Comparison of ENCODE assay signal across 14 cellular contexts in genomic region chr17:82300228-82300627, GRCh38. TPM values are rescaled to one million over a fixed set of nuclear protein-coding genes. Genes with fewer than 3 reads are reported as not detected.
A peak's percentile ranks its signal among the peaks of the same experiment; 100 is the strongest.
DNase-seq lines count a peak whose midpoint lies in the region; ATAC-seq and TF ChIP-seq lines count a peak whose summit lies in the region.
"Had no signal": no experiment of that assay in that cellular context is flagged by ENCODE, and none has a peak within 500 bp of the region (broad histone marks: within the 10 kb centered on the region; RNA-seq: fewer than 3 reads in every experiment).

No MANE protein-coding gene starts in this region.

- no peak overlapping the region for H3K4me3 Mint-ChIP-seq in activated CD8-positive, alpha-beta memory T cell treated with anti-CD3 and anti-CD28 coated beads, Interleukin-2, amount 10 ng/mL, durations not matched to agents 7 days and 5 days
- H3K4me3 Mint-ChIP-seq in activated naive CD8-positive, alpha-beta T cell treated with anti-CD3 and anti-CD28 coated beads, Interleukin-2, amount 50 U/mL, for 24 hours: peak overlapping the region; percentile 90
- H3K4me3 Mint-ChIP-seq in stimulated activated effector memory CD8-positive, alpha-beta T cell treated with anti-CD3 and anti-CD28 coated beads, Interleukin-12 subunit alpha, Interleukin-12 subunit beta, amount 100 ng/mL, for 72 hours: peak overlapping the region; percentile 93
- no peak overlapping the region for H3K4me3 Mint-ChIP-seq in nephron progenitor cell
- H3K4me3 Mint-ChIP-seq: WTC11 had no signal

- H3K36me3 ChIP-seq in KOPT-K1 (ENCODE audit: insufficient read depth, low read length) (no peaks in the 10 kb centered on the region), MG63 (no peaks in the 10 kb centered on the region), prostate gland (no peaks in the 10 kb centered on the region)
- H3K36me3 ChIP-seq: vagina had no signal

- no peak for DNase-seq in activated CD8-positive, alpha-beta memory T cell treated with anti-CD3 and anti-CD28 coated beads, Interleukin-2, amount 10 ng/mL, durations not matched to agents 7 days and 5 days
- DNase-seq in activated CD8-positive, alpha-beta memory T cell treated with anti-CD3 and anti-CD28 coated beads, Interleukin-2, amount 50 U/mL, for 48 hours: no peak
- DNase-seq in activated naive CD8-positive, alpha-beta T cell treated with anti-CD3 and anti-CD28 coated beads, Interleukin-2, amount 50 U/mL, for 24 hours: no peak
- no peak for DNase-seq in stimulated activated effector memory CD8-positive, alpha-beta T cell treated with anti-CD3 and anti-CD28 coated beads, Interleukin-12 subunit alpha, Interleukin-12 subunit beta, amount 100 ng/mL, for 72 hours (ENCODE audit: low spot score in 2 of 2)
- DNase-seq in nephron progenitor cell (no peak), MG63 (no peak), prostate gland (ENCODE audit: low spot score) (no peak)
- DNase-seq: NK-92 treated with Interleukin-12 subunit alpha and Interleukin-12 subunit beta, amount 100 ng/mL, for 24 hours; SW 1271 had no signal

- peak overlapping the region; percentile 100 for H3K27ac Mint-ChIP-seq in activated CD8-positive, alpha-beta memory T cell treated with anti-CD3 and anti-CD28 coated beads, Interleukin-2, amount 10 ng/mL, durations not matched to agents 7 days and 5 days
- peak overlapping the region; percentile 100 for H3K27ac Mint-ChIP-seq in activated naive CD8-positive, alpha-beta T cell treated with anti-CD3 and anti-CD28 coated beads, Interleukin-2, amount 50 U/mL, for 24 hours
- peak overlapping the region; percentile 100 for H3K27ac Mint-ChIP-seq in stimulated activated effector memory CD8-positive, alpha-beta T cell treated with anti-CD3 and anti-CD28 coated beads, Interleukin-12 subunit alpha, Interleukin-12 subunit beta, amount 100 ng/mL, for 72 hours
- no peak overlapping the region for H3K27ac Mint-ChIP-seq in nephron progenitor cell
- H3K27ac Mint-ChIP-seq: WTC11 had no signal

- no peaks in the 10 kb centered on the region for H3K36me3 Mint-ChIP-seq in activated CD8-positive, alpha-beta memory T cell treated with anti-CD3 and anti-CD28 coated beads, Interleukin-2, amount 10 ng/mL, durations not matched to agents 7 days and 5 days
- no peaks in the 10 kb centered on the region for H3K36me3 Mint-ChIP-seq in activated naive CD8-positive, alpha-beta T cell treated with anti-CD3 and anti-CD28 coated beads, Interleukin-2, amount 50 U/mL, for 24 hours (ENCODE audit: low read depth)
- peaks cover 27% of the 10 kb centered on the region for H3K36me3 Mint-ChIP-seq in stimulated activated effector memory CD8-positive, alpha-beta T cell treated with anti-CD3 and anti-CD28 coated beads, Interleukin-12 subunit alpha, Interleukin-12 subunit beta, amount 100 ng/mL, for 72 hours
- no peaks in the 10 kb centered on the region for H3K36me3 Mint-ChIP-seq in nephron progenitor cell (ENCODE audit: low read depth)
- H3K36me3 Mint-ChIP-seq: WTC11 had no signal

- H3K27ac ChIP-seq in KOPT-K1 (ENCODE audit: low read depth, low read length, poor library complexity, severe bottlenecking) (peak overlapping the region; percentile 91), prostate gland (no peak overlapping the region)

- H3K9me3 ChIP-seq in KOPT-K1 (ENCODE audit: insufficient read depth, low read length, poor library complexity, severe bottlenecking) (no peaks in the 10 kb centered on the region), MG63 (no peaks in the 10 kb centered on the region), prostate gland (no peaks in the 10 kb centered on the region)
- H3K9me3 ChIP-seq: vagina had no signal

- no peak overlapping the region for H3K4me3 ChIP-seq in MG63
- H3K4me3 ChIP-seq in prostate gland: no peak overlapping the region
- H3K4me3 ChIP-seq: vagina had no signal

- no peak for TF ChIP-seq POLR2A in prostate gland (IDR thresholded peaks at IDR 0.05)

- H3K4me1 ChIP-seq in prostate gland (replicated peaks): peaks cover 15% of the 10 kb centered on the region

- H3K27me3 Mint-ChIP-seq in activated CD8-positive, alpha-beta memory T cell treated with anti-CD3 and anti-CD28 coated beads, Interleukin-2, amount 10 ng/mL, durations not matched to agents 7 days and 5 days: no peaks in the 10 kb centered on the region
- peaks cover 2% of the 10 kb centered on the region for H3K27me3 Mint-ChIP-seq in activated naive CD8-positive, alpha-beta T cell treated with anti-CD3 and anti-CD28 coated beads, Interleukin-2, amount 50 U/mL, for 24 hours
- H3K27me3 Mint-ChIP-seq in nephron progenitor cell (ENCODE audit: low read depth, poor library complexity): peaks cover 24% of the 10 kb centered on the region

- ATAC-seq in activated CD8-positive, alpha-beta memory T cell treated with anti-CD3 and anti-CD28 coated beads, Interleukin-2, amount 10 ng/mL, durations not matched to agents 7 days and 5 days: no peak
- no peak for ATAC-seq in activated naive CD8-positive, alpha-beta T cell treated with anti-CD3 and anti-CD28 coated beads, Interleukin-2, amount 50 U/mL, for 24 hours
- ATAC-seq in stimulated activated effector memory CD8-positive, alpha-beta T cell treated with anti-CD3 and anti-CD28 coated beads, Interleukin-12 subunit alpha, Interleukin-12 subunit beta, amount 100 ng/mL, for 72 hours: no peak

- 94% methylated on average over 13 of the region's 13 CpGs for WGBS in prostate gland

- CTCF ChIA-PET in activated CD8-positive, alpha-beta memory T cell treated with anti-CD3 and anti-CD28 coated beads, Interleukin-2, amount 10 ng/mL, durations not matched to agents 7 days and 5 days (lab: Charles Lee): interaction anchor here (0.7 to 12.6 kb wide), 13 partner anchors 8 to 263 kb away, joined by 3 to 206 read pairs (median 5); partner anchors contain the start of genes CD7, DCXR and SECTM1

- no peak for TF ChIP-seq CTCF in nephron progenitor cell (IDR thresholded peaks at IDR 0.05)
- no peak for TF ChIP-seq CTCF in prostate gland (IDR thresholded peaks at IDR 0.05)

- no peaks in the 10 kb centered on the region for H3K27me3 ChIP-seq in MG63
- no peaks in the 10 kb centered on the region for H3K27me3 ChIP-seq in prostate gland (replicated peaks; ENCODE audit: insufficient read depth)
- H3K27me3 ChIP-seq: vagina had no signal

- H3K4me1 Mint-ChIP-seq in activated CD8-positive, alpha-beta memory T cell treated with anti-CD3 and anti-CD28 coated beads, Interleukin-2, amount 10 ng/mL, durations not matched to agents 7 days and 5 days: peaks cover 89% of the 10 kb centered on the region
- peaks cover 89% of the 10 kb centered on the region for H3K4me1 Mint-ChIP-seq in activated naive CD8-positive, alpha-beta T cell treated with anti-CD3 and anti-CD28 coated beads, Interleukin-2, amount 50 U/mL, for 24 hours
- peaks cover 87% of the 10 kb centered on the region for H3K4me1 Mint-ChIP-seq in stimulated activated effector memory CD8-positive, alpha-beta T cell treated with anti-CD3 and anti-CD28 coated beads, Interleukin-12 subunit alpha, Interleukin-12 subunit beta, amount 100 ng/mL, for 72 hours
- peaks cover 68% of the 10 kb centered on the region for H3K4me1 Mint-ChIP-seq in nephron progenitor cell

- H3K9me3 Mint-ChIP-seq in activated CD8-positive, alpha-beta memory T cell treated with anti-CD3 and anti-CD28 coated beads, Interleukin-2, amount 10 ng/mL, durations not matched to agents 7 days and 5 days (ENCODE audit: low read depth): no peaks in the 10 kb centered on the region
- no peaks in the 10 kb centered on the region for H3K9me3 Mint-ChIP-seq in activated naive CD8-positive, alpha-beta T cell treated with anti-CD3 and anti-CD28 coated beads, Interleukin-2, amount 50 U/mL, for 24 hours
- H3K9me3 Mint-ChIP-seq in stimulated activated effector memory CD8-positive, alpha-beta T cell treated with anti-CD3 and anti-CD28 coated beads, Interleukin-12 subunit alpha, Interleukin-12 subunit beta, amount 100 ng/mL, for 72 hours: no peaks in the 10 kb centered on the region
- H3K9me3 Mint-ChIP-seq in nephron progenitor cell: no peaks in the 10 kb centered on the region
- H3K9me3 Mint-ChIP-seq: WTC11 had no signal

- intact Hi-C loops in prostate gland (cut with DNase I): no loop called here

RNA-seq across cellular contexts. Expression of gene CD7, which starts 17.2 kb away (rescaled TPM):
- total RNA-seq in activated CD8-positive, alpha-beta memory T cell treated with anti-CD3 and anti-CD28 coated beads, Interleukin-2, amount 10 ng/mL, durations not matched to agents 7 days and 5 days: 100 to 1,000 TPM; 307 to 417 TPM
- not detected in 2 replicates for total RNA-seq in MG63 (2014; rRNA removed; shearing (Covaris generic); ENCODE audit: low replicate concordance)
- total RNA-seq in prostate gland: 1 to 10 TPM in 1 of 2 donors, not detected in 1; 2.8 TPM
- total RNA-seq: pulmonary artery endothelial cell had no signal

RNA-seq across cellular contexts. Expression of gene CSNK1D, which starts 26.7 kb away (rescaled TPM):
- 100 to 1,000 TPM; 120 to 139 TPM for total RNA-seq in activated CD8-positive, alpha-beta memory T cell treated with anti-CD3 and anti-CD28 coated beads, Interleukin-2, amount 10 ng/mL, durations not matched to agents 7 days and 5 days
- total RNA-seq in MG63 (2014; rRNA removed; shearing (Covaris generic); ENCODE audit: low replicate concordance): 60.2 and 104 TPM in 2 replicates
- 100 to 1,000 TPM in 1 of 2 donors, 10 to 100 TPM in 1; 80.3 to 155 TPM for total RNA-seq in prostate gland

RNA-seq across cellular contexts. Expression of gene SECTM1, which starts 33.3 kb away (rescaled TPM):
- total RNA-seq in activated CD8-positive, alpha-beta memory T cell treated with anti-CD3 and anti-CD28 coated beads, Interleukin-2, amount 10 ng/mL, durations not matched to agents 7 days and 5 days: 1 to 10 TPM in 1 of 2 experiments, under 1 TPM in 1; 0.68 to 2.7 TPM
- 2.7 and 25.9 TPM in 2 replicates for total RNA-seq in MG63 (2014; rRNA removed; shearing (Covaris generic); ENCODE audit: low replicate concordance)
- 10 to 100 TPM in 1 of 2 donors, 1 to 10 TPM in 1; 9.0 to 12.5 TPM for total RNA-seq in prostate gland

RNA-seq across cellular contexts. Expression of gene TEX19, which starts 58.8 kb away (rescaled TPM):
- total RNA-seq in activated CD8-positive, alpha-beta memory T cell treated with anti-CD3 and anti-CD28 coated beads, Interleukin-2, amount 10 ng/mL, durations not matched to agents 7 days and 5 days: under 1 TPM in 1 of 2 experiments, not detected in 1; 0.15 TPM
- 2.3 TPM in 1 of 2 replicates, not detected in the other for total RNA-seq in MG63 (2014; rRNA removed; shearing (Covaris generic); ENCODE audit: low replicate concordance)
- total RNA-seq in prostate gland: 10 to 100 TPM in 1 of 2 donors, not detected in 1; 10.6 TPM
- total RNA-seq: astrocyte, pulmonary artery endothelial cell, vagina had no signal

Comparison
In these comparisons a context has a peak if more than half of its experiments do, and no peak if none do; other contexts are left out.
1. H3K4me3 Mint-ChIP-seq: peak in activated naive CD8-positive, alpha-beta T cell treated with anti-CD3 and anti-CD28 coated beads, Interleukin-2, amount 50 U/mL, for 24 hours (single experiment) and stimulated activated effector memory CD8-positive, alpha-beta T cell treated with anti-CD3 and anti-CD28 coated beads, Interleukin-12 subunit alpha, Interleukin-12 subunit beta, amount 100 ng/mL, for 72 hours (single experiment); none in activated CD8-positive, alpha-beta memory T cell treated with anti-CD3 and anti-CD28 coated beads, Interleukin-2, amount 10 ng/mL, durations not matched to agents 7 days and 5 days (single experiment) and nephron progenitor cell (single experiment).
2. RNA of gene CD7, which starts 17.2 kb away (total RNA-seq): 307 to 417 TPM in activated CD8-positive, alpha-beta memory T cell treated with anti-CD3 and anti-CD28 coated beads, Interleukin-2, amount 10 ng/mL, durations not matched to agents 7 days and 5 days; 2.8 TPM in prostate gland and not detected in MG63; every median in the first group is over 10 times any median in the second.